In genomic region chr15:93929375-93930094, GRCh38 we compare ENCODE assay signal across 1 cellular context.
TF ChIP-seq lines count a peak whose summit lies in the region.

No MANE protein-coding gene starts in this region.

TF ChIP-seq in SK-N-SH, 30 proteins besides CTCF, POLR2A, EP300 and RAD21 (continued from another document):
- TF ChIP-seq REST (IDR thresholded peaks at IDR 0.05; ENCODE audit: low read depth, low read length), result no peak
- no peak for TF ChIP-seq MXI1 (IDR thresholded peaks at IDR 0.05; ENCODE audit: low read depth, low read length)
- TF ChIP-seq JUND (IDR thresholded peaks at IDR 0.05), result no peak; the same call in 1 of the 2 replicates
- TF ChIP-seq FOSL2 (IDR thresholded peaks at IDR 0.05; ENCODE audit: borderline replicate concordance, low read depth), result peak; percentile 76
- no peak for TF ChIP-seq RFX5 (IDR thresholded peaks at IDR 0.05; ENCODE audit: low read length)
- no peak for TF ChIP-seq FOXJ3 (CRISPR knock-in tag; IDR thresholded peaks at IDR 0.05)
- 0 out of 2 replicates have a peak, but pooled peaks have one; percentile 24 for TF ChIP-seq MEF2A (IDR thresholded peaks at IDR 0.05; ENCODE audit: borderline replicate concordance, low read depth)
- no peak for TF ChIP-seq SIN3A (IDR thresholded peaks at IDR 0.05; ENCODE audit: borderline replicate concordance, low read depth, low read length)
- no peak for TF ChIP-seq YY1 (IDR thresholded peaks at IDR 0.05; ENCODE audit: low read depth)
- TF ChIP-seq USF2 (IDR thresholded peaks at IDR 0.05; ENCODE audit: borderline replicate concordance, low read depth, low read length), result no peak
- TF ChIP-seq PBX3 (IDR thresholded peaks at IDR 0.05), result peak; percentile 50
- peak; percentile 68 for TF ChIP-seq TCF12 (IDR thresholded peaks at IDR 0.05)
- no peak for TF ChIP-seq USF1 (IDR thresholded peaks at IDR 0.05; ENCODE audit: borderline replicate concordance, low read depth)
- no peak for TF ChIP-seq ZBTB33 (IDR thresholded peaks at IDR 0.05; ENCODE audit: borderline replicate concordance, low read depth)
- TF ChIP-seq ELF1 (IDR thresholded peaks at IDR 0.05), result no peak
- no peak for TF ChIP-seq RCOR1 (IDR thresholded peaks at IDR 0.05; ENCODE audit: low read length)
- no peak for TF ChIP-seq RXRA (IDR thresholded peaks at IDR 0.05; ENCODE audit: borderline replicate concordance, low read depth)
- TF ChIP-seq GATA2 (CRISPR knock-in tag; IDR thresholded peaks at IDR 0.05), result no peak
- no peak for TF ChIP-seq SMC3 (IDR thresholded peaks at IDR 0.05; ENCODE audit: low read depth, low read length)
- TF ChIP-seq CHD2 (IDR thresholded peaks at IDR 0.05; ENCODE audit: low read length, partially characterized antibody), result no peak
- peak; percentile 73 for TF ChIP-seq NFIC (IDR thresholded peaks at IDR 0.05; ENCODE audit: borderline replicate concordance)
- no peak for TF ChIP-seq IRF3 (IDR thresholded peaks at IDR 0.05; ENCODE audit: low read depth, low read length)
- no peak for TF ChIP-seq POLR2AphosphoS5 (IDR thresholded peaks at IDR 0.05; ENCODE audit: low read depth, low read length)
